ENCODE assay signal across 25 cellular contexts in the genomic region with DNA sequence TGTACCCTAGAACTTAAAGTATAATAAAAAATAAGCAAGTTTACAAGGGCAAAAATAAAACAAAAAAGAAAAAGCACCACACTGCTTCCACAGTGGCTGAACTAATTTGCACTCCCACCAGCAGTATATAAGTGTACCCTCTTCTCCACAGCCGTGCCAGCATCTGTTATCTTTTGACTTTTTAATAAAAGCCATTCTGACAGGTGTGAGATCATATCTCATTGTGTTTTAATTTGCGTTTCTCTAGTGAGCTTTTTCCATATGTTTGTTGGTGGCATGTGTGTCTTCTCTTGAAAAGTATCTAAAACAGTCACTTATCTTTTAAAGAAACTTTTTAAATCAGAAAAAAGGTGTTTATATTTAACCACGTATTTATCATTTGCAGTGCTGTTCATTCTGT.
"Had no signal": no experiment of that assay in that cellular context is flagged by ENCODE, and none has a peak within 500 bp of the region (broad histone marks: within the 10 kb centered on the region; RNA-seq: fewer than 3 reads in every experiment).

No MANE protein-coding gene starts in this region.

- ATAC-seq: activated T-cell treated with anti-CD3 and anti-CD28 coated beads, Interleukin-2, amount 50 U/mL, for 4 hours; activated T-helper 17 cell treated with anti-CD3 and anti-CD28 coated beads, Interleukin-2, amount 50 U/mL, for 72 hours; esophagus mucosa; heart left ventricle; left lobe of liver; lower lobe of right lung; natural killer cell had no signal

- H3K9me3 Mint-ChIP-seq: activated T-helper 17 cell treated with anti-CD3 and anti-CD28 coated beads, Interleukin-2, amount 50 U/mL, for 72 hours; natural killer cell; stimulated activated naive B cell treated with anti-CD40 and anti-IgM and Interleukin-4, amounts not matched to agents 10 μg/mL and 1 μg/mL and 100 μg/mL, for 72 hours had no signal

- DNase-seq: activated B cell treated with CpG ODN at 0.5 μM for 24 hours; activated CD4-positive, alpha-beta T cell treated with anti-CD3 and anti-CD28 coated beads, Interleukin-2, amount 50 U/mL, for 1 hour; activated CD8-positive, alpha-beta memory T cell treated with anti-CD3 and anti-CD28 coated beads, Interleukin-2, amount 50 U/mL, for 4 hours; activated gamma-delta T cell treated with Interleukin-2 at 50 U/mL for 16 hours; activated T-cell treated with anti-CD3 and anti-CD28 coated beads, Interleukin-2, amount 50 U/mL, for 4 hours; amygdala; central memory CD4-positive, alpha-beta T cell; foreskin fibroblast; heart left ventricle; kidney glomerular epithelial cell; lower lobe of right lung; mesenchymal stem cell; natural killer cell; occipital lobe; stimulated activated CD4-positive, alpha-beta T cell treated with anti-CD3 and anti-CD28 coated beads, Interleukin-1b, Interleukin-23, amount 100 ng/mL, for 48 hours; stimulated activated naive B cell treated with anti-CD40 and anti-IgM and Interleukin-4, amounts not matched to agents 10 μg/mL and 1 μg/mL and 100 μg/mL, for 72 hours; stomach; thyroid gland; upper lobe of left lung had no signal

- H3K4me1 ChIP-seq: neural progenitor cell, thyroid gland had no signal

- H3K27me3 ChIP-seq: heart left ventricle, neural progenitor cell, right atrium auricular region, stomach, thyroid gland, upper lobe of left lung had no signal

- H3K9ac ChIP-seq: neural progenitor cell had no signal

- H3K27ac ChIP-seq: heart left ventricle, lower lobe of right lung, neural progenitor cell, right atrium auricular region, stomach, thyroid gland, upper lobe of left lung had no signal

- H3K4me3 ChIP-seq: heart left ventricle, lower lobe of right lung, neural progenitor cell, right atrium auricular region, smooth muscle cell, stomach, thyroid gland, upper lobe of left lung had no signal

- H3K9me3 ChIP-seq: lower lobe of right lung, right atrium auricular region, stomach, thyroid gland, upper lobe of left lung had no signal

- H3K4me3 Mint-ChIP-seq: activated B cell treated with CpG ODN at 0.5 μM for 24 hours; activated T-cell treated with anti-CD3 and anti-CD28 coated beads, Interleukin-2, amount 50 U/mL, for 4 hours; natural killer cell; neural progenitor cell; stimulated activated naive B cell treated with anti-CD40 and anti-IgM and Interleukin-4, amounts not matched to agents 10 μg/mL and 1 μg/mL and 100 μg/mL, for 72 hours had no signal

- H3K27me3 Mint-ChIP-seq: activated B cell treated with CpG ODN at 0.5 μM for 24 hours; activated T-helper 17 cell treated with anti-CD3 and anti-CD28 coated beads, Interleukin-2, amount 50 U/mL, for 72 hours; stimulated activated naive B cell treated with anti-CD40 and anti-IgM and Interleukin-4, amounts not matched to agents 10 μg/mL and 1 μg/mL and 100 μg/mL, for 72 hours had no signal

- H3K27ac Mint-ChIP-seq: activated B cell treated with CpG ODN at 0.5 μM for 24 hours; activated T-helper 17 cell treated with anti-CD3 and anti-CD28 coated beads, Interleukin-2, amount 50 U/mL, for 72 hours; neural progenitor cell; stimulated activated naive B cell treated with anti-CD40 and anti-IgM and Interleukin-4, amounts not matched to agents 10 μg/mL and 1 μg/mL and 100 μg/mL, for 72 hours had no signal

- H3K36me3 ChIP-seq: neural progenitor cell had no signal
